21 cellular contexts compared by ENCODE assay signal in the genomic region with DNA sequence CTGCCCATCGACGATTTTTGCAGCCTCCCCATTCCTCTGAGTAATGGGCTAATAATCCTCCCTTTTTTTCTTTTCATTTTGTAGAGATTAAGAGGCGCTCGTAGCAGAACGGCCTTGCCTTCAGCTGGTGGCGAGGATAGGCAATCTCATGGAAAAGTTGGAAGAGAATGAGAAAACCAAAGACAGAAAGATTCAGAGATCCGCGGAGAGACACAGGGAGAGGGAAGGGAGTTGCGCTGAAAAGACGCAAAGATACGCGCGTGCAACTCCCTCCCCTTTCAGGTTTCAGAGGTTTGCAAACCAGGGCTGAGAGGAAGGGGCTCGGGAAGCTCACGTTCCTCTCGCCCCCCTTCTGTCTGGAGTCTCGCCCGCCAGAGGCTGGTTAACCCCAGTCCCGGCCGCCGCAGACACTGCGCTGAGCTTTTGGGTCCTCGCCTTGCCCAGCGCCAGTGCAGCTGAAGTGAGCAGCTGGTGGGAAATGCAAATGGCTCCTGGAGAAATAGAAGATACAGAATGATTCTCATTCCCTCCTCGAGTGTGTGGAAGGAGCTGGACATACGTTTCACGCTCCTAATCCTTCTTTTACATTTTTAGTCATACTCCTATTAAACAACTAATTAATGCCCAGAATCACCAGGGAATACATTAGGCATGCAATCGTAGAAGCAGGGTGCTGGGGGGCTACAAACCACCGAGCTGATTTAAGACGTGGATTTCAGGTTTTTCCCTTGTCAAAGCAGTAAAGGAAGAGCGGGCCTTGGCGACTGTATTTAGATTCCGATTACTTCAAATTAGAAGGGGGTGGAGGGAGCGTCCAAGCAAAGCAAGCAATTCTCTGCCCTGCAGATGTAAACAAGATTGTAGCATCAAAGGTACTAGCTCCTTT. TPM values are rescaled to one million over a fixed set of nuclear protein-coding genes. Genes with fewer than 3 reads are reported as not detected.
DNase-seq lines count a peak whose midpoint lies in the region; ATAC-seq and TF ChIP-seq lines count a peak whose summit lies in the region.
"Had no signal": no experiment of that assay in that cellular context is flagged by ENCODE, and none has a peak within 500 bp of the region (broad histone marks: within the 10 kb centered on the region; RNA-seq: fewer than 3 reads in every experiment).

No MANE protein-coding gene starts in this region.

- TF ChIP-seq CTCF in nephron progenitor cell (IDR thresholded peaks at IDR 0.05): no peak
- no peak for TF ChIP-seq CTCF in psoas muscle (IDR thresholded peaks at IDR 0.05)

- H3K36me3 Mint-ChIP-seq in nephron progenitor cell (ENCODE audit: low read depth): no peaks in the 10 kb centered on the region

- no peaks in the 10 kb centered on the region for H3K9me3 ChIP-seq in ES-I3 (ENCODE audit: control insufficient read depth, insufficient read depth, low read length)
- H3K9me3 ChIP-seq in NT2/D1 (ENCODE audit: insufficient read depth, low read length): no peaks in the 10 kb centered on the region
- no peaks in the 10 kb centered on the region for H3K9me3 ChIP-seq in iPS-15b (ENCODE audit: control insufficient read depth, insufficient read depth, low read length)
- H3K9me3 ChIP-seq in psoas muscle: no peaks in the 10 kb centered on the region
- H3K9me3 ChIP-seq: thoracic aorta had no signal

- intact Hi-C loops in psoas muscle (cut with DNase I): loop anchor here (10.0 kb wide), 3 partner anchors 45 to 995 kb away; no protein-coding TSS in a partner anchor

- H3K36me3 ChIP-seq in ES-I3 (ENCODE audit: insufficient read depth, low read length) (no peaks in the 10 kb centered on the region), NT2/D1 (ENCODE audit: insufficient read depth, insufficient read length, low read length) (no peaks in the 10 kb centered on the region), iPS-15b (ENCODE audit: control insufficient read depth, insufficient read depth, low read length) (no peaks in the 10 kb centered on the region), psoas muscle (ENCODE audit: insufficient read depth in 1 of 2, low read depth in 1 of 2) (no peaks in the 10 kb centered on the region)
- H3K36me3 ChIP-seq: BLaER1 treated with 17β-estradiol and CSF1 and Interleukin-3, amounts not matched to agents 10 nM and 100 nM; thoracic aorta had no signal

- H3K27me3 Mint-ChIP-seq in nephron progenitor cell (ENCODE audit: low read depth, poor library complexity): peaks cover 97% of the 10 kb centered on the region

- H3K27me3 ChIP-seq in NT2/D1 (ENCODE audit: insufficient read depth, insufficient read length) (peaks cover 80% of the 10 kb centered on the region), iPS-15b (ENCODE audit: control insufficient read depth, insufficient read depth, low read length) (peaks cover 87% of the 10 kb centered on the region), psoas muscle (ENCODE audit: insufficient read depth in 3 of 3, low read length in 2 of 3) (peaks cover 0 to 7% (median 4%) of the 10 kb centered on the region in 3 donors)

- no peaks in the 10 kb centered on the region for H3K9me3 Mint-ChIP-seq in nephron progenitor cell

- no peak for ATAC-seq in psoas muscle
- ATAC-seq in left lobe of liver: no peak
- ATAC-seq: GM12878, natural killer cell had no signal

- H3K4me3 Mint-ChIP-seq in nephron progenitor cell: peak overlapping the region; percentile 76
- H3K4me3 Mint-ChIP-seq: activated CD4-positive, alpha-beta memory T cell treated with anti-CD3 and anti-CD28 coated beads for 36 hours; activated naive CD4-positive, alpha-beta T cell treated with anti-CD3 and anti-CD28 coated beads, Interleukin-2, amount 50 U/mL, for 24 hours; activated T-cell treated with anti-CD3 and anti-CD28 coated beads, Interleukin-2, amount 50 U/mL, for 24 hours; natural killer cell had no signal

- H3K4me3 ChIP-seq in NT2/D1 (ENCODE audit: insufficient read length, low read depth): peak overlapping the region; percentile 19
- H3K4me3 ChIP-seq in iPS-15b (ENCODE audit: low read depth, low read length): peak overlapping the region; percentile 37
- H3K4me3 ChIP-seq in psoas muscle: no peak overlapping the region
- H3K4me3 ChIP-seq: coronary artery, GM12878, lung, thoracic aorta had no signal

- no peak overlapping the region for H3K27ac ChIP-seq in psoas muscle
- H3K27ac ChIP-seq: BLaER1 treated with 17β-estradiol and CSF1 and Interleukin-3, amounts not matched to agents 10 nM and 100 nM; coronary artery; thoracic aorta had no signal

- H3K4me1 Mint-ChIP-seq in nephron progenitor cell: peaks cover 68% of the 10 kb centered on the region
- H3K4me1 Mint-ChIP-seq: activated naive CD4-positive, alpha-beta T cell treated with anti-CD3 and anti-CD28 coated beads, Interleukin-2, amount 50 U/mL, for 24 hours; natural killer cell had no signal

- H3K4me1 ChIP-seq in ES-I3 (ENCODE audit: insufficient read depth, low read length) (peaks cover 33% of the 10 kb centered on the region; the same call in 1 of the 2 replicates), NT2/D1 (ENCODE audit: insufficient read depth, insufficient read length) (peaks cover 2% of the 10 kb centered on the region), iPS-15b (ENCODE audit: control insufficient read depth, insufficient read depth, low read length) (peaks cover 30% of the 10 kb centered on the region), psoas muscle (no peaks in the 10 kb centered on the region)
- H3K4me1 ChIP-seq: BLaER1 treated with 17β-estradiol and CSF1 and Interleukin-3, amounts not matched to agents 10 nM and 100 nM had no signal

- DNase-seq in NT2/D1 (ENCODE audit: low read depth, low spot score) (no peak), nephron progenitor cell (peak; percentile 50), psoas muscle (no peak), NCI-H524 treated with DMSO at 0.1 percent for 48 hours (lab: John Stamatoyannopoulos, UW) (no peak), NCI-H69 (lab: John Stamatoyannopoulos, UW) (no peak), left lobe of liver (ENCODE audit: low spot score) (no peak)
- DNase-seq: activated CD4-positive, alpha-beta memory T cell treated with anti-CD3 and anti-CD28 coated beads for 36 hours; activated T-cell treated with anti-CD3 and anti-CD28 coated beads, Interleukin-2, amount 50 U/mL, for 24 hours; foreskin fibroblast; GDM1; natural killer cell; NCI-H187; SW 1271 had no signal

- H3K9ac ChIP-seq in ES-I3 (ENCODE audit: low read depth, low read length) (peak overlapping the region; percentile 26), NT2/D1 (ENCODE audit: insufficient read length, low read depth) (no peak overlapping the region), iPS-15b (ENCODE audit: low read depth, low read length) (no peak overlapping the region)
- H3K9ac ChIP-seq: BLaER1 treated with 17β-estradiol and CSF1 and Interleukin-3, amounts not matched to agents 10 nM and 100 nM had no signal

- 48 to 57% (median 51%) methylated on average over 34 of the region's 34 CpGs for WGBS in psoas muscle, 3 donors

- no peak overlapping the region for H3K27ac Mint-ChIP-seq in nephron progenitor cell
- H3K27ac Mint-ChIP-seq: activated CD4-positive, alpha-beta memory T cell treated with anti-CD3 and anti-CD28 coated beads for 36 hours; activated naive CD4-positive, alpha-beta T cell treated with anti-CD3 and anti-CD28 coated beads, Interleukin-2, amount 50 U/mL, for 24 hours; activated T-cell treated with anti-CD3 and anti-CD28 coated beads, Interleukin-2, amount 50 U/mL, for 24 hours; natural killer cell had no signal

RNA-seq across cellular contexts. Expression of a gene that starts 16.6 kb away (rescaled TPM):
- 10 to 100 TPM; 15.7 to 57.9 (median 43.6) TPM for total RNA-seq in psoas muscle
- polyA plus RNA-seq in psoas muscle: 10 to 100 TPM; 12.4 to 66.3 (median 54.2) TPM
- not detected for total RNA-seq in left lobe of liver
- total RNA-seq: activated CD4-positive, alpha-beta memory T cell treated with anti-CD3 and anti-CD28 coated beads for 36 hours; GM12878; lung; natural killer cell; thoracic aorta had no signal
- polyA plus RNA-seq: GM12878, lung had no signal

Comparison
In these comparisons a context has a peak if more than half of its experiments do, and no peak if none do; other contexts are left out.
1. RNA of a gene that starts 16.6 kb away (total RNA-seq): 15.7 to 57.9 TPM in psoas muscle; not detected in left lobe of liver (single experiment); every median in the first group is over 10 times any median in the second.